8 cellular contexts compared by ENCODE assay signal in genomic region chr19:47239610-47240296, GRCh38. TPM values are rescaled to one million over a fixed set of nuclear protein-coding genes. Genes with fewer than 3 reads are reported as not detected.
A peak's percentile ranks its signal among the peaks of the same experiment; 100 is the strongest.
DNase-seq lines count a peak whose midpoint lies in the region; ATAC-seq and TF ChIP-seq lines count a peak whose summit lies in the region.

No MANE protein-coding gene starts in this region.

- no peak for TF ChIP-seq POLR2A in body of pancreas (IDR thresholded peaks at IDR 0.05)

- H3K27ac ChIP-seq in SK-N-SH (ENCODE audit: low read depth in 2 of 2, low read length in 1 of 2) (peak overlapping the region; percentile 20 to 92; a peak in 3 of 4 replicates), body of pancreas (no peak overlapping the region)

- no peak for TF ChIP-seq CTCF in SK-N-SH (IDR thresholded peaks at IDR 0.05)
- no peak for TF ChIP-seq CTCF in body of pancreas (IDR thresholded peaks at IDR 0.05)

- peak overlapping the region; percentile 90 for H3K4me2 ChIP-seq in SK-N-SH

- 29% methylated on average over 9 of the region's 62 CpGs for WGBS in SK-N-SH (ENCODE audit: low lambda C conversion rate)
- WGBS in body of pancreas, 2 donors = 3 to 4% methylated on average over 11 to 54 of the region's 62 CpGs

- H3K36me3 Mint-ChIP-seq in stimulated activated memory B cell treated with anti-CD40 and anti-IgM and Interleukin-4, amounts not matched to agents 10 μg/mL and 1 μg/mL and 100 μg/mL, for 72 hours = no peaks in the 10 kb centered on the region

- H4K20me1 ChIP-seq in SK-N-SH (ENCODE audit: insufficient read depth) = no peaks in the 10 kb centered on the region

- CTCF ChIA-PET in SK-N-SH (lab: Yijun Ruan, JAX) = interaction anchor here (0.8 to 1.9 kb wide), 4 partner anchors 13 to 91 kb away, joined by 3 to 15 read pairs (median 4); no protein-coding TSS in a partner anchor

- H3K4me1 Mint-ChIP-seq in stimulated activated memory B cell treated with anti-CD40 and anti-IgM and Interleukin-4, amounts not matched to agents 10 μg/mL and 1 μg/mL and 100 μg/mL, for 72 hours = peaks cover 5% of the 10 kb centered on the region

- H3K4me3 Mint-ChIP-seq in stimulated activated memory B cell treated with anti-CD40 and anti-IgM and Interleukin-4, amounts not matched to agents 10 μg/mL and 1 μg/mL and 100 μg/mL, for 72 hours = peak overlapping the region; percentile 11

- peaks cover 3% of the 10 kb centered on the region for H3K9me3 Mint-ChIP-seq in stimulated activated memory B cell treated with anti-CD40 and anti-IgM and Interleukin-4, amounts not matched to agents 10 μg/mL and 1 μg/mL and 100 μg/mL, for 72 hours

- POLR2A ChIA-PET in SK-N-SH (lab: Yijun Ruan, JAX) = interaction anchor here (0.6 to 1.6 kb wide), 8 partner anchors 8 to 608 kb away, joined by 3 to 8 read pairs (median 4); partner anchors contain the start of gene CCDC9

- H3K9me3 ChIP-seq in SK-N-SH (no peaks in the 10 kb centered on the region), body of pancreas (no peaks in the 10 kb centered on the region)

- H3K9me2 ChIP-seq in SK-N-SH = no peaks in the 10 kb centered on the region

- H3K36me3 ChIP-seq in SK-N-SH (replicated peaks in 1 of 2; ENCODE audit: control insufficient read depth in 1 of 2, insufficient read depth in 2 of 2, low read length in 1 of 2) = no peaks in the 10 kb centered on the region
- H3K36me3 ChIP-seq in body of pancreas (replicated peaks in 1 of 2; ENCODE audit: insufficient read depth in 1 of 2, low read depth in 2 of 2) = no peaks in the 10 kb centered on the region

- H3F3A ChIP-seq in SK-N-SH (replicated peaks; ENCODE audit: insufficient read depth) = peaks cover 38% of the 10 kb centered on the region

- ATAC-seq in Right ventricle myocardium inferior (no peak), Right ventricle myocardium superior (ENCODE audit: poor library complexity) (no peak), body of pancreas (no peak), left lobe of liver (no peak)
- ATAC-seq in stimulated activated memory B cell treated with anti-CD40 and anti-IgM and Interleukin-4, amounts not matched to agents 10 μg/mL and 1 μg/mL and 100 μg/mL, for 72 hours = peak; percentile 63

- no peak overlapping the region for H2AFZ ChIP-seq in SK-N-SH (ENCODE audit: low read depth)

- H3K4me1 ChIP-seq in SK-N-SH (ENCODE audit: control insufficient read depth in 1 of 2, insufficient read depth in 2 of 2, low read depth in 1 of 2, low read length in 1 of 2) (peaks cover 12 to 40% of the 10 kb centered on the region in 2 experiments; a peak in 3 of 4 replicates), body of pancreas (peaks cover 45% of the 10 kb centered on the region)

- H3K4me3 ChIP-seq in SK-N-SH (ENCODE audit: low read depth in 2 of 2, low read length in 1 of 2) (peak overlapping the region; percentile 50 to 65), body of pancreas (no peak overlapping the region)

- no peaks in the 10 kb centered on the region for H3K27me3 Mint-ChIP-seq in stimulated activated memory B cell treated with anti-CD40 and anti-IgM and Interleukin-4, amounts not matched to agents 10 μg/mL and 1 μg/mL and 100 μg/mL, for 72 hours

- TF ChIP-seq EP300 in SK-N-SH (IDR thresholded peaks at IDR 0.05; ENCODE audit: borderline replicate concordance in 1 of 2, low read depth in 1 of 2, low read length in 1 of 2) = peak; percentile 5 to 72; a peak in 2 of 4 replicates

- DNase-seq in Right ventricle myocardium inferior (ENCODE audit: missing footprints) (peak; percentile 75), Right ventricle myocardium superior (no peak), SK-N-SH (peak; percentile 97), body of pancreas (peak in 3 of 4 donors; percentile 55 to 62 (median 60)), inferior parietal cortex (ENCODE audit: extremely low spot score) (peak; percentile 72), HuH-7.5 (ENCODE audit: low spot score) (no peak), left lobe of liver (ENCODE audit: low spot score) (no peak)

- H3K9ac ChIP-seq in SK-N-SH = peak overlapping the region; percentile 21; the same call in 1 of the 2 replicates

- intact Hi-C loops in Right ventricle myocardium inferior (cut with DNase I) (no loop called here), Right ventricle myocardium superior (cut with DNase I) (loop anchor here (10.0 kb wide), 1 partner anchor 45 kb away; no protein-coding TSS in a partner anchor), body of pancreas (cut with DNase I) (no loop called here)

- no peaks in the 10 kb centered on the region for H3K79me2 ChIP-seq in SK-N-SH (ENCODE audit: insufficient read depth)

- no peak overlapping the region for H3K27ac Mint-ChIP-seq in stimulated activated memory B cell treated with anti-CD40 and anti-IgM and Interleukin-4, amounts not matched to agents 10 μg/mL and 1 μg/mL and 100 μg/mL, for 72 hours

- H3K27me3 ChIP-seq in SK-N-SH (ENCODE audit: insufficient read depth) (no peaks in the 10 kb centered on the region), body of pancreas (peaks cover 0 to 5% of the 10 kb centered on the region in 2 donors)

- TF ChIP-seq RAD21 in SK-N-SH (IDR thresholded peaks at IDR 0.05; ENCODE audit: low read length) = no peak

TF ChIP-seq in SK-N-SH, 30 proteins besides CTCF, POLR2A, EP300 and RAD21:
- TF ChIP-seq, protein P1, sequence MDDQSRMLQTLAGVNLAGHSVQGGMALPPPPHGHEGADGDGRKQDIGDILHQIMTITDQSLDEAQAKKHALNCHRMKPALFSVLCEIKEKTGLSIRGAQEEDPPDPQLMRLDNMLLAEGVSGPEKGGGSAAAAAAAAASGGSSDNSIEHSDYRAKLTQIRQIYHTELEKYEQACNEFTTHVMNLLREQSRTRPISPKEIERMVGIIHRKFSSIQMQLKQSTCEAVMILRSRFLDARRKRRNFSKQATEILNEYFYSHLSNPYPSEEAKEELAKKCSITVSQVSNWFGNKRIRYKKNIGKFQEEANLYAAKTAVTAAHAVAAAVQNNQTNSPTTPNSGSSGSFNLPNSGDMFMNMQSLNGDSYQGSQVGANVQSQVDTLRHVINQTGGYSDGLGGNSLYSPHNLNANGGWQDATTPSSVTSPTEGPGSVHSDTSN (IDR thresholded peaks at IDR 0.05) = peak; percentile 17; the same call in 1 of the 2 replicates
- TF ChIP-seq, protein P2, sequence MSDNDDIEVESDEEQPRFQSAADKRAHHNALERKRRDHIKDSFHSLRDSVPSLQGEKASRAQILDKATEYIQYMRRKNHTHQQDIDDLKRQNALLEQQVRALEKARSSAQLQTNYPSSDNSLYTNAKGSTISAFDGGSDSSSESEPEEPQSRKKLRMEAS (IDR thresholded peaks at IDR 0.05; ENCODE audit: low read depth) = peak; percentile 59
- TF ChIP-seq MXI1 (IDR thresholded peaks at IDR 0.05; ENCODE audit: low read depth, low read length) = peak; percentile 95
- peak; percentile 31 for TF ChIP-seq CHD2 (IDR thresholded peaks at IDR 0.05; ENCODE audit: low read length, partially characterized antibody)
- TF ChIP-seq RFX5 (IDR thresholded peaks at IDR 0.05; ENCODE audit: low read length) = peak; percentile 91
- no peak for TF ChIP-seq GATA2 (CRISPR knock-in tag; IDR thresholded peaks at IDR 0.05)

RNA-seq across cellular contexts. Expression of gene BBC3, which starts 8.8 kb away (rescaled TPM):
- 5.0 TPM for total RNA-seq in Right ventricle myocardium inferior
- 3.8 TPM for total RNA-seq in Right ventricle myocardium superior
- polyA plus RNA-seq in SK-N-SH (2012; rRNA removed) = 14.5 and 16.1 TPM in 2 replicates
- 9.9 and 12.9 TPM in 2 replicates for polyA plus RNA-seq in SK-N-SH (2012; cell fraction: cytosol; rRNA removed)
- polyA plus RNA-seq in SK-N-SH (2012; cell fraction: nucleus; rRNA removed) = 14.3 and 14.4 TPM in 2 replicates
- 10 to 100 TPM in 1 of 2 donors, 1 to 10 TPM in 1; 1.3 to 11.4 TPM for total RNA-seq in body of pancreas
- total RNA-seq in left lobe of liver = 2.7 TPM

RNA-seq across cellular contexts. Expression of gene CCDC9, which starts 16.6 kb away (rescaled TPM):
- total RNA-seq in Right ventricle myocardium inferior = 21.2 TPM
- total RNA-seq in Right ventricle myocardium superior = 16.3 TPM
- polyA plus RNA-seq in SK-N-SH (2012; rRNA removed) = 9.8 and 12.4 TPM in 2 replicates
- polyA plus RNA-seq in SK-N-SH (2012; cell fraction: cytosol; rRNA removed) = 4.0 and 5.3 TPM in 2 replicates
- 28.4 and 46.4 TPM in 2 replicates for polyA plus RNA-seq in SK-N-SH (2012; cell fraction: nucleus; rRNA removed)
- total RNA-seq in body of pancreas = 10 to 100 TPM; 51.1 to 55.7 TPM
- 10.4 TPM for total RNA-seq in left lobe of liver

RNA-seq across cellular contexts. Expression of gene INAFM1, which starts 34.9 kb away (rescaled TPM):
- 11.2 TPM for total RNA-seq in Right ventricle myocardium inferior
- total RNA-seq in Right ventricle myocardium superior = 10.4 TPM
- polyA plus RNA-seq in SK-N-SH (2012; rRNA removed) = 3.8 and 5.5 TPM in 2 replicates
- polyA plus RNA-seq in SK-N-SH (2012; cell fraction: cytosol; rRNA removed) = 2.3 and 3.0 TPM in 2 replicates
- polyA plus RNA-seq in SK-N-SH (2012; cell fraction: nucleus; rRNA removed) = 10.2 and 19.9 TPM in 2 replicates
- total RNA-seq in body of pancreas = 10 to 100 TPM in 1 of 2 donors, 1 to 10 TPM in 1; 9.1 to 10.2 TPM
- 5.6 TPM for total RNA-seq in left lobe of liver

Comparison
In these comparisons a context has a peak if more than half of its experiments do, and no peak if none do; other contexts are left out.
1. DNase-seq: peak in Right ventricle myocardium inferior (single experiment), SK-N-SH (single experiment), body of pancreas (3 of 4) and inferior parietal cortex (single experiment); none in Right ventricle myocardium superior (single experiment), HuH-7.5 (single experiment) and left lobe of liver (single experiment).
2. H3K27ac ChIP-seq: peak in SK-N-SH (2 of 2); none in body of pancreas (0 of 4).
3. H3K4me3 ChIP-seq: peak in SK-N-SH (2 of 2); none in body of pancreas (0 of 2).